ENCODE assay signal across 1 cellular context in the genomic region with DNA sequence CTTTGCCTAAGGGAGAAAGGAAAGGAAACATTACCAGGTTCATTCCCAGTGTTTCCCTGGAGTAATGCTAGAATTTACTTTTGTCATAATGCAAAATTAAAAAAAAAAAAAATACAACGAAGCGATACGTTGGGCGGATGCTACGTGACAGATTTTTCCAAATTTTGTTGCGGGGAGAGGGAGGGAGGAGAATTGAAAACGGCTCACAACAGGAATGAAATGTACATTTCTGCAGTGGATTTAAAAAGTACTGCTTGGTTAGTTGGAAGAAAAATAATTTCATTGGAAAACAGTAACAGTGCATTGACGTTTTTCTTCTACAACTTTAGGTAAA.
TF ChIP-seq lines count a peak whose summit lies in the region.

No MANE protein-coding gene starts in this region.

TF ChIP-seq in H1, 55 proteins besides CTCF, POLR2A, EP300 and RAD21 (continued from another document):
- TF ChIP-seq, protein P1, sequence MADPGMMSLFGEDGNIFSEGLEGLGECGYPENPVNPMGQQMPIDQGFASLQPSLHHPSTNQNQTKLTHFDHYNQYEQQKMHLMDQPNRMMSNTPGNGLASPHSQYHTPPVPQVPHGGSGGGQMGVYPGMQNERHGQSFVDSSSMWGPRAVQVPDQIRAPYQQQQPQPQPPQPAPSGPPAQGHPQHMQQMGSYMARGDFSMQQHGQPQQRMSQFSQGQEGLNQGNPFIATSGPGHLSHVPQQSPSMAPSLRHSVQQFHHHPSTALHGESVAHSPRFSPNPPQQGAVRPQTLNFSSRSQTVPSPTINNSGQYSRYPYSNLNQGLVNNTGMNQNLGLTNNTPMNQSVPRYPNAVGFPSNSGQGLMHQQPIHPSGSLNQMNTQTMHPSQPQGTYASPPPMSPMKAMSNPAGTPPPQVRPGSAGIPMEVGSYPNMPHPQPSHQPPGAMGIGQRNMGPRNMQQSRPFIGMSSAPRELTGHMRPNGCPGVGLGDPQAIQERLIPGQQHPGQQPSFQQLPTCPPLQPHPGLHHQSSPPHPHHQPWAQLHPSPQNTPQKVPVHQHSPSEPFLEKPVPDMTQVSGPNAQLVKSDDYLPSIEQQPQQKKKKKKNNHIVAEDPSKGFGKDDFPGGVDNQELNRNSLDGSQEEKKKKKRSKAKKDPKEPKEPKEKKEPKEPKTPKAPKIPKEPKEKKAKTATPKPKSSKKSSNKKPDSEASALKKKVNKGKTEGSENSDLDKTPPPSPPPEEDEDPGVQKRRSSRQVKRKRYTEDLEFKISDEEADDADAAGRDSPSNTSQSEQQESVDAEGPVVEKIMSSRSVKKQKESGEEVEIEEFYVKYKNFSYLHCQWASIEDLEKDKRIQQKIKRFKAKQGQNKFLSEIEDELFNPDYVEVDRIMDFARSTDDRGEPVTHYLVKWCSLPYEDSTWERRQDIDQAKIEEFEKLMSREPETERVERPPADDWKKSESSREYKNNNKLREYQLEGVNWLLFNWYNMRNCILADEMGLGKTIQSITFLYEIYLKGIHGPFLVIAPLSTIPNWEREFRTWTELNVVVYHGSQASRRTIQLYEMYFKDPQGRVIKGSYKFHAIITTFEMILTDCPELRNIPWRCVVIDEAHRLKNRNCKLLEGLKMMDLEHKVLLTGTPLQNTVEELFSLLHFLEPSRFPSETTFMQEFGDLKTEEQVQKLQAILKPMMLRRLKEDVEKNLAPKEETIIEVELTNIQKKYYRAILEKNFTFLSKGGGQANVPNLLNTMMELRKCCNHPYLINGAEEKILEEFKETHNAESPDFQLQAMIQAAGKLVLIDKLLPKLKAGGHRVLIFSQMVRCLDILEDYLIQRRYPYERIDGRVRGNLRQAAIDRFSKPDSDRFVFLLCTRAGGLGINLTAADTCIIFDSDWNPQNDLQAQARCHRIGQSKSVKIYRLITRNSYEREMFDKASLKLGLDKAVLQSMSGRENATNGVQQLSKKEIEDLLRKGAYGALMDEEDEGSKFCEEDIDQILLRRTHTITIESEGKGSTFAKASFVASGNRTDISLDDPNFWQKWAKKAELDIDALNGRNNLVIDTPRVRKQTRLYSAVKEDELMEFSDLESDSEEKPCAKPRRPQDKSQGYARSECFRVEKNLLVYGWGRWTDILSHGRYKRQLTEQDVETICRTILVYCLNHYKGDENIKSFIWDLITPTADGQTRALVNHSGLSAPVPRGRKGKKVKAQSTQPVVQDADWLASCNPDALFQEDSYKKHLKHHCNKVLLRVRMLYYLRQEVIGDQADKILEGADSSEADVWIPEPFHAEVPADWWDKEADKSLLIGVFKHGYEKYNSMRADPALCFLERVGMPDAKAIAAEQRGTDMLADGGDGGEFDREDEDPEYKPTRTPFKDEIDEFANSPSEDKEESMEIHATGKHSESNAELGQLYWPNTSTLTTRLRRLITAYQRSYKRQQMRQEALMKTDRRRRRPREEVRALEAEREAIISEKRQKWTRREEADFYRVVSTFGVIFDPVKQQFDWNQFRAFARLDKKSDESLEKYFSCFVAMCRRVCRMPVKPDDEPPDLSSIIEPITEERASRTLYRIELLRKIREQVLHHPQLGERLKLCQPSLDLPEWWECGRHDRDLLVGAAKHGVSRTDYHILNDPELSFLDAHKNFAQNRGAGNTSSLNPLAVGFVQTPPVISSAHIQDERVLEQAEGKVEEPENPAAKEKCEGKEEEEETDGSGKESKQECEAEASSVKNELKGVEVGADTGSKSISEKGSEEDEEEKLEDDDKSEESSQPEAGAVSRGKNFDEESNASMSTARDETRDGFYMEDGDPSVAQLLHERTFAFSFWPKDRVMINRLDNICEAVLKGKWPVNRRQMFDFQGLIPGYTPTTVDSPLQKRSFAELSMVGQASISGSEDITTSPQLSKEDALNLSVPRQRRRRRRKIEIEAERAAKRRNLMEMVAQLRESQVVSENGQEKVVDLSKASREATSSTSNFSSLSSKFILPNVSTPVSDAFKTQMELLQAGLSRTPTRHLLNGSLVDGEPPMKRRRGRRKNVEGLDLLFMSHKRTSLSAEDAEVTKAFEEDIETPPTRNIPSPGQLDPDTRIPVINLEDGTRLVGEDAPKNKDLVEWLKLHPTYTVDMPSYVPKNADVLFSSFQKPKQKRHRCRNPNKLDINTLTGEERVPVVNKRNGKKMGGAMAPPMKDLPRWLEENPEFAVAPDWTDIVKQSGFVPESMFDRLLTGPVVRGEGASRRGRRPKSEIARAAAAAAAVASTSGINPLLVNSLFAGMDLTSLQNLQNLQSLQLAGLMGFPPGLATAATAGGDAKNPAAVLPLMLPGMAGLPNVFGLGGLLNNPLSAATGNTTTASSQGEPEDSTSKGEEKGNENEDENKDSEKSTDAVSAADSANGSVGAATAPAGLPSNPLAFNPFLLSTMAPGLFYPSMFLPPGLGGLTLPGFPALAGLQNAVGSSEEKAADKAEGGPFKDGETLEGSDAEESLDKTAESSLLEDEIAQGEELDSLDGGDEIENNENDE (IDR thresholded peaks at IDR 0.05; ENCODE audit: insufficient replicate concordance, low read length) = no peak
- TF ChIP-seq, protein P2, sequence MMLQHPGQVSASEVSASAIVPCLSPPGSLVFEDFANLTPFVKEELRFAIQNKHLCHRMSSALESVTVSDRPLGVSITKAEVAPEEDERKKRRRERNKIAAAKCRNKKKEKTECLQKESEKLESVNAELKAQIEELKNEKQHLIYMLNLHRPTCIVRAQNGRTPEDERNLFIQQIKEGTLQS (IDR thresholded peaks at IDR 0.05; ENCODE audit: insufficient read depth, low read depth, low read length) = no peak
- TF ChIP-seq SIX5 (IDR thresholded peaks at IDR 0.05; ENCODE audit: low read depth, low read length) = no peak
- no peak for TF ChIP-seq CBX8 (IDR thresholded peaks at IDR 0.05; ENCODE audit: borderline replicate concordance, low read depth, low read length)
- TF ChIP-seq SP4 (IDR thresholded peaks at IDR 0.05; ENCODE audit: low read length) = no peak
